In the genomic region with DNA sequence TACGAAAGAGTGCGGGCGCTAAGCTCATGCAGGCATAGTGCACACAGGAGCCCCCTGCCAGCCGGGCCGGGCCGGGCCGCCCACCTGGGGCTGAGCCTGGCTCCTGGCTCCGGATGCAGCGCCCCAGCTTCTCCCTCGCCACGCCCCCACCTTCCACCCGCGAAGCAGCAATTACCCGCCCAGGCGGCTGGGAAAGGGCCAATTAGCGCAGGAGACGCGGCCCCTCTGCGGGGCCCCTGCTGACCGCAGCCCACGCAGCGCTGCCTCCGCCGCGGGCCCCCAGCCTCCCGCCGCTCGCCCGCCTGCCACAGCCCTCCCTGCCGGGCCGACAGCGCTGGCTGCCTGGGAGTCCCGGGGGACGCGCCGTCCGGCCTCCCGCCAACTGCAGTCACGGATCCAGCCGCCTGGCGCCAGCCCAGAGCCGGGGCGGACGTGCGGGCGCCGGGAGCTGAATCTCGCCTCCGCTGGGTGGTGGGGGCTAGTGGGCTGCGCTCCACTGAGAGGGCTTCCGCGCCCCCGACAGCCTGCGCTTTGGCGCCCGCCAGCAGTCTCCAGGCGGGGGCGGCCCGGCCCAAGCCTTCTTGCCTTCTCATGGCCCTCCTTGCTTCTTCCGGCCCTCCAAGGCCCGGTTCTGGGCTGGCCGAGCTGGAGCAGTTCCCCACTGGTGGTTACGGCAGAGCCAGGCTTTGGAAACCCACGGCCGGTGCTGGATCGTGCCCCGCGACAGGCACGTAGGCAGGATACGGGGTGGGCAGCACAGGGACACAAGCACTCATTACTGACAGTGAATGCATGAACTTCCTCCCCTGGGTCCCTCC, we compare ENCODE assay signal across 8 cellular contexts. TPM values are rescaled to one million over a fixed set of nuclear protein-coding genes. Genes with fewer than 3 reads are reported as not detected.
A peak's percentile ranks its signal among the peaks of the same experiment; 100 is the strongest.
DNase-seq lines count a peak whose midpoint lies in the region.

No MANE protein-coding gene starts in this region.

- peak overlapping the region; percentile 95 for H3K27ac ChIP-seq in cingulate gyrus (ENCODE audit: low read depth, low read length)

- DNase-seq in NCI-H1417 (lab: John Stamatoyannopoulos, UW) (peak; percentile 52 to 77 (median 77)), NCI-H1417 treated with DMSO at 0.1 percent for 48 hours (lab: John Stamatoyannopoulos, UW) (no peak), LHCN-M2 (ENCODE audit: low read depth) (peak; percentile 55), left kidney (ENCODE audit: low read depth, low spot score) (peak; percentile 95), amniotic stem cell (lab: John Stamatoyannopoulos, UW) (no peak)
- DNase-seq in activated CD4-positive, alpha-beta T cell treated with anti-CD3 and anti-CD28 coated beads for 24 hours (ENCODE audit: low read depth in 2 of 2): peak; percentile 57 to 81
- peak; percentile 85 for DNase-seq in stimulated activated CD4-positive, alpha-beta T cell treated with anti-CD3 and anti-CD28 coated beads, Interleukin-1b, Interleukin-23, amount 100 ng/mL, for 48 hours

RNA-seq across cellular contexts. Expression of gene CBFB, which starts 14.9 kb away (rescaled TPM):
- total RNA-seq in LHCN-M2 (2014; rRNA removed): 121 and 123 TPM in 2 replicates
- polyA plus RNA-seq in LHCN-M2 (2012): 41.4 TPM

RNA-seq across cellular contexts. Expression of gene CES4A, which starts 25.6 kb away (rescaled TPM):
- total RNA-seq in LHCN-M2 (2014; rRNA removed): 0.06 and 0.77 TPM in 2 replicates
- polyA plus RNA-seq in LHCN-M2 (2012): 0.06 TPM

RNA-seq across cellular contexts. Expression of gene CES3, which starts 53.0 kb away (rescaled TPM):
- total RNA-seq in LHCN-M2 (2014; rRNA removed): 0.75 and 0.96 TPM in 2 replicates
- 0.05 TPM for polyA plus RNA-seq in LHCN-M2 (2012)

Comparison
In these comparisons a context has a peak if more than half of its experiments do, and no peak if none do; other contexts are left out.
1. DNase-seq: peak in NCI-H1417 (3 of 3), LHCN-M2 (single experiment), activated CD4-positive, alpha-beta T cell treated with anti-CD3 and anti-CD28 coated beads for 24 hours (2 of 2), left kidney (single experiment) and stimulated activated CD4-positive, alpha-beta T cell treated with anti-CD3 and anti-CD28 coated beads, Interleukin-1b, Interleukin-23, amount 100 ng/mL, for 48 hours (single experiment); none in NCI-H1417 treated with DMSO at 0.1 percent for 48 hours (single experiment) and amniotic stem cell (single experiment).